In genomic region chr4:41155194-41155830, GRCh38 we compare ENCODE assay signal across 10 cellular contexts. TPM values are rescaled to one million over a fixed set of nuclear protein-coding genes. Genes with fewer than 3 reads are reported as not detected.
DNase-seq lines count a peak whose midpoint lies in the region; ATAC-seq and TF ChIP-seq lines count a peak whose summit lies in the region.
"Had no signal": no experiment of that assay in that cellular context is flagged by ENCODE, and none has a peak within 500 bp of the region (broad histone marks: within the 10 kb centered on the region; RNA-seq: fewer than 3 reads in every experiment).

No MANE protein-coding gene starts in this region.

- no peak overlapping the region for H4K8ac ChIP-seq in trophoblast cell (ENCODE audit: low read depth, low read length)

- H3K27me3 ChIP-seq in trophoblast cell (ENCODE audit: insufficient read depth, low read length) = no peaks in the 10 kb centered on the region
- H3K27me3 ChIP-seq in sigmoid colon = no peaks in the 10 kb centered on the region

- H3K4me3 ChIP-seq in trophoblast cell (ENCODE audit: low read depth, low read length) (no peak overlapping the region), sigmoid colon (no peak overlapping the region)

- no peak overlapping the region for H2AFZ ChIP-seq in trophoblast cell (ENCODE audit: insufficient read depth, low read length, poor library complexity)

- H4K12ac ChIP-seq in trophoblast cell (ENCODE audit: low read depth, low read length) = no peak overlapping the region

- peak; percentile 80 for DNase-seq in EL
- peak; percentile 15 for DNase-seq in amniotic stem cell (lab: John Stamatoyannopoulos, UW)
- no peak for DNase-seq in Right ventricle myocardium superior
- peak; percentile 58 to 85 for DNase-seq in trophoblast cell
- no peak for DNase-seq in superior temporal gyrus (ENCODE audit: extremely low spot score)
- no peak for DNase-seq in NCI-H187 treated with DMSO at 0.1 percent for 48 hours (lab: John Stamatoyannopoulos, UW)
- no peak for DNase-seq in sigmoid colon
- DNase-seq: CD8-positive, alpha-beta T cell; NCI-H1417 treated with DMSO at 0.1 percent for 48 hours had no signal

- no peak overlapping the region for H2BK120ac ChIP-seq in trophoblast cell (ENCODE audit: insufficient read depth, low read length, poor library complexity)

- H2BK5ac ChIP-seq in trophoblast cell (ENCODE audit: low read depth, low read length, poor library complexity) = no peak overlapping the region

- ATAC-seq in Right ventricle myocardium superior (ENCODE audit: poor library complexity) = peak; percentile 71
- no peak for ATAC-seq in GM19035 (IDR thresholded peaks at IDR 0.05; ENCODE audit: unreplicated experiment)
- ATAC-seq: CD8-positive, alpha-beta T cell had no signal

- H2BK12ac ChIP-seq in trophoblast cell (ENCODE audit: low read length) = no peak overlapping the region

- H3K23ac ChIP-seq in trophoblast cell (ENCODE audit: low read length) = no peak overlapping the region

- H3K4ac ChIP-seq in trophoblast cell (ENCODE audit: low read depth, low read length) = no peak overlapping the region

- no peak overlapping the region for H3K14ac ChIP-seq in trophoblast cell (ENCODE audit: low read length)

- H3K36me3 ChIP-seq in trophoblast cell (ENCODE audit: control insufficient read depth in 1 of 2, insufficient read depth in 2 of 2, low read length in 2 of 2) (peaks cover 0 to 3% of the 10 kb centered on the region in 2 experiments), sigmoid colon (no peaks in the 10 kb centered on the region)

- H3K18ac ChIP-seq in trophoblast cell (ENCODE audit: low read length) = no peak overlapping the region

- H3K9ac ChIP-seq in trophoblast cell (ENCODE audit: low read length) = no peak overlapping the region

- H3K79me2 ChIP-seq in trophoblast cell (ENCODE audit: control insufficient read depth, insufficient read depth, low read length, poor library complexity) = peaks cover 8% of the 10 kb centered on the region

- peaks cover 28% of the 10 kb centered on the region for H3K79me1 ChIP-seq in trophoblast cell (ENCODE audit: low read length)

- H3K4me1 ChIP-seq in trophoblast cell (ENCODE audit: control insufficient read depth in 1 of 2, insufficient read depth in 2 of 2, low read length in 2 of 2) (peaks cover 5 to 16% of the 10 kb centered on the region in 2 experiments), sigmoid colon (peaks cover 0 to 31% (median 21%) of the 10 kb centered on the region in 4 donors)

- H3K9me3 ChIP-seq in trophoblast cell (ENCODE audit: insufficient read depth, low read depth, low read length) (no peaks in the 10 kb centered on the region), sigmoid colon (no peaks in the 10 kb centered on the region)

- H2AK5ac ChIP-seq in trophoblast cell (ENCODE audit: low read length) = no peak overlapping the region

- no peak for TF ChIP-seq POLR2A in sigmoid colon (IDR thresholded peaks at IDR 0.05)

- intact Hi-C loops in Right ventricle myocardium superior (cut with DNase I) (no loop called here), sigmoid colon (cut with DNase I) (no loop called here)

- no peak overlapping the region for H3K4me2 ChIP-seq in trophoblast cell (ENCODE audit: low read length)

- no peak for TF ChIP-seq EP300 in sigmoid colon (IDR thresholded peaks at IDR 0.05)

- no peak for TF ChIP-seq CTCF in sigmoid colon (IDR thresholded peaks at IDR 0.05)

- WGBS in trophoblast cell (ENCODE audit: extremely low coverage, insufficient coverage, insufficient read length) = no CpG with 5 or more reads among the region's 5 CpGs
- 86 to 91% methylated on average over 5 of the region's 5 CpGs for WGBS in sigmoid colon, 2 donors

- H3K27ac ChIP-seq in trophoblast cell (ENCODE audit: low read depth, low read length) = peak overlapping the region; percentile 89
- peak overlapping the region in 2 of 4 donors; percentile 21 to 51 for H3K27ac ChIP-seq in sigmoid colon

- no peak overlapping the region for H4K91ac ChIP-seq in trophoblast cell (ENCODE audit: low read depth, low read length)

RNA-seq across cellular contexts. Expression of gene APBB2, which starts 59.0 kb away (rescaled TPM):
- 22.5 TPM for total RNA-seq in Right ventricle myocardium superior
- 41.4 and 45.0 TPM in 2 replicates for polyA plus RNA-seq in trophoblast cell (2013)
- 100 to 1,000 TPM in 2 of 4 donors, 10 to 100 TPM in 2; 69.1 to 108 (median 96.3) TPM for total RNA-seq in sigmoid colon
- 1 to 10 TPM; 7.8 to 9.2 (median 8.8) TPM for polyA plus RNA-seq in sigmoid colon

Comparison
In these comparisons a context has a peak if more than half of its experiments do, and no peak if none do; other contexts are left out.
1. DNase-seq: peak in EL (single experiment), amniotic stem cell (single experiment) and trophoblast cell (2 of 2); none in Right ventricle myocardium superior (single experiment), superior temporal gyrus (single experiment), NCI-H187 treated with DMSO at 0.1 percent for 48 hours (single experiment) and sigmoid colon (single experiment).